In the genomic region with DNA sequence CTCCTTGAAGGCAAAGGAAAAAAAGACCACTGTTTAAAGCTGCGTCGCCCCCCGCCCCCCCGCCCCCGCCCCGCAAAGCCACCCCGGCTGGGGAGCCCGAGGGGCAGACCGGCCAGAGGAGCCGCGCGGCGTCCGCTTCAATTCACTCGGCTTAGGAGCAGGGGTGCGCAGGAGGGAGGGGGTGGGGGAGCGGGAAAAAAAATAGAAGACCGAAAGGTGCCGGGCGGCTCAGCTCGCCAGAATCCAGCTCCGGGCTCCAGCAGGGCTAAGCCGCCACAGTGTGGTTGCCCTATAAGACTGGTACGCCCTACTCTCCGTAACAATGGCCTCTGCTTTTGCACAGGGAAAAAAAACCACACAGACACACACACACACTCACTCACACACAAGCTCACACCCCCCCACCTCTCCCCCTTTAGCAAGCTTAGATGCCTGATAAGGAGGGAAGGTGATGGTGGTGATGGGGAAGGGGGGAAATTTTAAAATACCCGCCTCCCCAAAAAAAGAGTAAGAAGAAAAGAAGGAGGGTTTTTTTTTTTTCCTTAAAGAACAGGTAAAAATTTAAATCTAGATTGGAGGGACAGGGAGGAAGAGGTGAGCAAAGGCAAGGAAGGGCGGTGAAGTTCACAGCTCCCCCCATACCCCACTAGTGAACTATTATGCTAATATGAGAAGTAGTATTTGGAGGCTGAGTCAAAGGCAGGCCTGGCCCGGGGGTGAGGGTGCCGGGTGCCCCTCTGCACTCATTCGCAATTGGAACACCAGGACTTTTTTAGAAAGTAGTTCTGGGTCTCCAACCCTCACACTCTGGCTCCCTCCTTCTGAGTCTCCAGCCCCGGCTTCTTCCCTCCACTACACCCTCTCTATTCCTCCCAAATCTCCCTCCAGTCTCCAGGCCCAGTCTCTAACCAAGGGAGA, we compare ENCODE assay signal across 8 cellular contexts. TPM values are rescaled to one million over a fixed set of nuclear protein-coding genes. Genes with fewer than 3 reads are reported as not detected.
DNase-seq lines count a peak whose midpoint lies in the region; ATAC-seq and TF ChIP-seq lines count a peak whose summit lies in the region.

No MANE protein-coding gene starts in this region.

- no peak overlapping the region for H3K9ac ChIP-seq in NT2/D1 (ENCODE audit: insufficient read length, low read depth)

- intact Hi-C loops in Calu3 (cut with micrococcal nuclease; ENCODE audit: unreplicated experiment), result no loop called here
- intact Hi-C loops in ovary (cut with DNase I), result no loop called here

- ATAC-seq in HG02938 (IDR thresholded peaks at IDR 0.05; ENCODE audit: unreplicated experiment) (no peak), HG03521 (IDR thresholded peaks at IDR 0.05; ENCODE audit: unreplicated experiment) (no peak)

- peaks cover 87% of the 10 kb centered on the region for H3K36me3 Mint-ChIP-seq in Calu3 (ENCODE audit: insufficient read depth, unreplicated experiment)
- peaks cover 29% of the 10 kb centered on the region for H3K36me3 Mint-ChIP-seq in endothelial cell (ENCODE audit: low read depth, unreplicated experiment)

- H3K4me3 ChIP-seq in NT2/D1 (ENCODE audit: insufficient read length, low read depth), result peak overlapping the region; percentile 1
- H3K4me3 ChIP-seq in ovary, result peak overlapping the region; percentile 42

- TF ChIP-seq POLR2A in ovary (IDR thresholded peaks at IDR 0.05), result no peak

- peak overlapping the region; percentile 64 for H3K4me3 Mint-ChIP-seq in Calu3 (ENCODE audit: low read depth, unreplicated experiment)
- H3K4me3 Mint-ChIP-seq in endothelial cell (ENCODE audit: unreplicated experiment), result peak overlapping the region; percentile 68

- WGBS in ovary, 3 donors, result 21 to 26% (median 22%) methylated on average over 29 to 31 of the region's 31 CpGs

- H3K36me3 ChIP-seq in NT2/D1 (ENCODE audit: insufficient read depth, insufficient read length, low read length) (no peaks in the 10 kb centered on the region), ovary (no peaks in the 10 kb centered on the region)

- no peak for TF ChIP-seq EP300 in ovary (IDR thresholded peaks at IDR 0.05)

- DNase-seq in Calu3 (no peak), NT2/D1 (ENCODE audit: low read depth, low spot score) (no peak), endothelial cell (ENCODE audit: low spot score) (no peak), ovary (no peak), cerebellar cortex (ENCODE audit: low spot score) (no peak), GM19240 (ENCODE audit: insufficient read length, low spot score) (no peak)

- no TSS peak for BruUV-seq in Calu3 (replicated peaks; lab: Mats Ljungman, UMichigan)

- TF ChIP-seq CTCF in Calu3 (IDR thresholded peaks at IDR 0.05; ENCODE audit: unreplicated experiment) (no peak), endothelial cell (IDR thresholded peaks at IDR 0.05; ENCODE audit: unreplicated experiment) (no peak), ovary (IDR thresholded peaks at IDR 0.05) (no peak)

- H3K27me3 ChIP-seq in NT2/D1 (ENCODE audit: insufficient read depth, insufficient read length), result peaks cover 98% of the 10 kb centered on the region
- H3K27me3 ChIP-seq in ovary, result peaks cover 3% of the 10 kb centered on the region

- no peaks in the 10 kb centered on the region for H3K27me3 Mint-ChIP-seq in Calu3 (ENCODE audit: unreplicated experiment)
- peaks cover 35% of the 10 kb centered on the region for H3K27me3 Mint-ChIP-seq in endothelial cell (ENCODE audit: unreplicated experiment)

- H3K4me1 ChIP-seq in NT2/D1 (ENCODE audit: insufficient read depth, insufficient read length), result peaks cover 7% of the 10 kb centered on the region
- no peaks in the 10 kb centered on the region for H3K4me1 ChIP-seq in ovary (ENCODE audit: insufficient read depth)

- CTCF ChIA-PET in Calu3 (lab: Charles Lee), result interaction anchor here (0.6 to 1.5 kb wide), 14 partner anchors 9 to 404 kb away, joined by 3 to 6 read pairs (median 3); no protein-coding TSS in a partner anchor

- H3K9me3 ChIP-seq in NT2/D1 (ENCODE audit: insufficient read depth, low read length), result no peaks in the 10 kb centered on the region
- no peaks in the 10 kb centered on the region for H3K9me3 ChIP-seq in ovary

- peak overlapping the region; percentile 47 for H3K27ac Mint-ChIP-seq in Calu3 (ENCODE audit: unreplicated experiment)
- no peak overlapping the region for H3K27ac Mint-ChIP-seq in endothelial cell (ENCODE audit: unreplicated experiment)

- no peak overlapping the region for H3K27ac ChIP-seq in ovary

- no peaks in the 10 kb centered on the region for H3K9me3 Mint-ChIP-seq in Calu3 (ENCODE audit: low read depth, unreplicated experiment)
- no peaks in the 10 kb centered on the region for H3K9me3 Mint-ChIP-seq in endothelial cell (ENCODE audit: unreplicated experiment)

- H3K4me1 Mint-ChIP-seq in Calu3 (ENCODE audit: low read depth, unreplicated experiment), result peaks cover 69% of the 10 kb centered on the region
- H3K4me1 Mint-ChIP-seq in endothelial cell (ENCODE audit: unreplicated experiment), result peaks cover 60% of the 10 kb centered on the region

RNA-seq across cellular contexts. Expression of a gene that starts 11.0 kb away (rescaled TPM):
- 24.5 and 32.6 TPM in 2 replicates for total RNA-seq in Calu3 (2022)
- total RNA-seq in endothelial cell (ENCODE audit: unreplicated experiment), result 5.6 TPM
- 10 to 100 TPM in 1 of 7 donors, 1 to 10 TPM in 6; 1.5 to 24.5 (median 7.0) TPM for total RNA-seq in ovary
- polyA plus RNA-seq in ovary, result 1 to 10 TPM; 1.2 to 9.1 TPM

RNA-seq across cellular contexts. Expression of a gene that starts 22.3 kb away (rescaled TPM):
- total RNA-seq in Calu3 (2022) (28.0 and 31.1 TPM in 2 replicates), endothelial cell (ENCODE audit: unreplicated experiment) (6.5 TPM), ovary (1 to 10 TPM in 3 of 7 donors, under 1 TPM in 4; 0.18 to 3.4 (median 0.87) TPM)
- 1 to 10 TPM in 1 of 2 donors, under 1 TPM in 1; 0.13 to 1.3 TPM for polyA plus RNA-seq in ovary

RNA-seq across cellular contexts. Expression of a gene that starts 25.1 kb away (rescaled TPM):
- total RNA-seq in Calu3 (2022), result not detected in 2 replicates
- not detected for total RNA-seq in endothelial cell (ENCODE audit: unreplicated experiment)
- not detected for total RNA-seq in ovary
- polyA plus RNA-seq in ovary, result not detected

RNA-seq across cellular contexts. Expression of a gene that starts 34.2 kb away (rescaled TPM):
- total RNA-seq in Calu3 (2022) (151 and 154 TPM in 2 replicates), endothelial cell (ENCODE audit: unreplicated experiment) (17.7 TPM), ovary (10 to 100 TPM in 2 of 7 donors, 1 to 10 TPM in 3, under 1 TPM in 2; 0.43 to 10.7 (median 2.7) TPM)
- 1 to 10 TPM in 1 of 2 donors, under 1 TPM in 1; 0.48 to 4.7 TPM for polyA plus RNA-seq in ovary

RNA-seq across cellular contexts. Expression of a gene that starts 37.7 kb away (rescaled TPM):
- total RNA-seq in Calu3 (2022) (47.2 and 48.5 TPM in 2 replicates), endothelial cell (ENCODE audit: unreplicated experiment) (0.59 TPM), ovary (1 to 10 TPM in 2 of 7 donors, under 1 TPM in 4, not detected in 1; 0.20 to 2.8 (median 0.66) TPM)
- polyA plus RNA-seq in ovary, result under 1 TPM; 0.04 to 0.53 TPM
